ENCODE assay signal across 18 cellular contexts in the genomic region with DNA sequence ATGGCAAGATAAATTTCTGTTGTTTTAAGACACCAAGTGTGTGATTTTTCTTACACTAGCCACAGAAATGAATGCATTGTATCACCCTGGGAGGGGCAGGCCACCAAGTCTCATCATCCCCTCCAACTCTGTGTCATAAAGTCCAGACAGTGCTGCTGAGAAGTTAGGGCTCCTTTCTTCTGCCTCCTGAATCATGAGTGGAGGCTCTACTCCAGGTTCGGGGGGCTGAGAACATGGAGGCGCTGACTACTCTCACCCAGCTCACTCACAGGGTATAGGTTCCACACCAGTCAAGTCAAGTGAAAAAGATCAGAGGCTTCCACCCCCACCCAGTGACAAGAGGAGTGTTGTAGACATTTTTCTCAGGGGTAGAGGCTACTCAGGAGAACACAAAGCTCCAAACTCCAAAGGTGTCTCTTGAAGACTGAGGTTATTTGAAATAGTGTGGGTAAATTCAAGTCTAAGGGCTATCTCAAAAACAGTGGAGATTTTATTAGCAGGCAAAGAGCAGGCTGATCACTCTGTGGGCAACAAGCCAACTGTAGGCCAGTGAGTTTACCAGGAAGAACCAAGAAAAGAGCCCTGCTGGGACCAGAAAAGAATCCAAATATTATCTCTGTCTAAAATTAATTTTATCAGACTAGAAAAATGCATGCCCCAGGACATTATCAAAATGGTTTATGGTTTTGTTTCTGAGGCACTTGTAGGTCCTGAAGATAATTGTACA.
"Had no signal": no experiment of that assay in that cellular context is flagged by ENCODE, and none has a peak within 500 bp of the region (broad histone marks: within the 10 kb centered on the region; RNA-seq: fewer than 3 reads in every experiment).

No MANE protein-coding gene starts in this region.

- H3K4me3 Mint-ChIP-seq: activated CD4-positive, alpha-beta T cell treated with anti-CD3 and anti-CD28 coated beads for 36 hours; activated naive CD8-positive, alpha-beta T cell treated with anti-CD3 and anti-CD28 coated beads, Interleukin-2, amount 10 ng/mL, durations not matched to agents 7 days and 5 days; neural crest cell; stimulated activated effector memory CD8-positive, alpha-beta T cell treated with anti-CD3 and anti-CD28 coated beads, Interleukin-12 subunit alpha, Interleukin-12 subunit beta, amount 100 ng/mL, for 72 hours; T-cell had no signal

- H3K36me3 Mint-ChIP-seq: activated naive CD8-positive, alpha-beta T cell treated with anti-CD3 and anti-CD28 coated beads, Interleukin-2, amount 10 ng/mL, durations not matched to agents 7 days and 5 days; stimulated activated effector memory CD8-positive, alpha-beta T cell treated with anti-CD3 and anti-CD28 coated beads, Interleukin-12 subunit alpha, Interleukin-12 subunit beta, amount 100 ng/mL, for 72 hours; T-cell had no signal

- H3K27me3 Mint-ChIP-seq: activated CD4-positive, alpha-beta T cell treated with anti-CD3 and anti-CD28 coated beads for 36 hours; activated naive CD8-positive, alpha-beta T cell treated with anti-CD3 and anti-CD28 coated beads, Interleukin-2, amount 10 ng/mL, durations not matched to agents 7 days and 5 days had no signal

- DNase-seq: activated CD4-positive, alpha-beta T cell treated with anti-CD3 and anti-CD28 coated beads for 36 hours; activated gamma-delta T cell; activated naive CD8-positive, alpha-beta T cell treated with anti-CD3 and anti-CD28 coated beads, Interleukin-2, amount 10 ng/mL, durations not matched to agents 7 days and 5 days; activated T-cell treated with anti-CD3 and anti-CD28 coated beads, Interleukin-2, amount 50 U/mL, for 1 hour; anterior cingulate cortex; effector CD4-positive, alpha-beta T cell; foreskin melanocyte; mesendoderm; retina; T-cell; T1000; trophoblast cell; WERI-Rb-1 had no signal

- H3K27ac Mint-ChIP-seq: activated CD4-positive, alpha-beta T cell treated with anti-CD3 and anti-CD28 coated beads for 36 hours; activated naive CD8-positive, alpha-beta T cell treated with anti-CD3 and anti-CD28 coated beads, Interleukin-2, amount 10 ng/mL, durations not matched to agents 7 days and 5 days; stimulated activated effector memory CD8-positive, alpha-beta T cell treated with anti-CD3 and anti-CD28 coated beads, Interleukin-12 subunit alpha, Interleukin-12 subunit beta, amount 100 ng/mL, for 72 hours; T-cell had no signal

- H3K27ac ChIP-seq: left lung, pancreas, skin epidermis, WERI-Rb-1 had no signal

- H3K9me3 Mint-ChIP-seq: activated naive CD8-positive, alpha-beta T cell treated with anti-CD3 and anti-CD28 coated beads, Interleukin-2, amount 10 ng/mL, durations not matched to agents 7 days and 5 days; neural crest cell; stimulated activated effector memory CD8-positive, alpha-beta T cell treated with anti-CD3 and anti-CD28 coated beads, Interleukin-12 subunit alpha, Interleukin-12 subunit beta, amount 100 ng/mL, for 72 hours; T-cell had no signal

- H3K4me1 Mint-ChIP-seq: activated CD4-positive, alpha-beta T cell treated with anti-CD3 and anti-CD28 coated beads for 36 hours; activated naive CD8-positive, alpha-beta T cell treated with anti-CD3 and anti-CD28 coated beads, Interleukin-2, amount 10 ng/mL, durations not matched to agents 7 days and 5 days; neural crest cell; stimulated activated effector memory CD8-positive, alpha-beta T cell treated with anti-CD3 and anti-CD28 coated beads, Interleukin-12 subunit alpha, Interleukin-12 subunit beta, amount 100 ng/mL, for 72 hours; T-cell had no signal
